Comparison of ENCODE assay signal across 17 cellular contexts in the genomic region with DNA sequence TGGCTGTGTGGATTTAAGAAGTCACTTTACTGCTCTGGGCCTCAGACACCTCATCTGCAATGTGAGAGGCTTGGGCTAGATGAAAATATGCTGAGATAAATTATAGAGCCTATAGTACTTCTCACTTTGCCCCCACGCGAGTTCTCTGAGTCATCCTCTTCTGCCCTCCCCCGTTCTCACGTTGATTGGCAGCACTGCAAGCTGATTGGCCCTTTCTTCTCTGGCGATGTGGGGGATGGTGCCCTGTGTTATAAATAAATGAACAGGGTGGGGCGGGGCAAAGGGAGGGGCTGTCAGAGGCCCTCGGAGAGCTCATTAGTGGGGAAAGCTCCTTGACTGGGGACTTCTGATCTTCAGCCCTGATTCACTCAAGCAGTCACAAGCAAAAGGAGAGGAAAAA.
DNase-seq lines count a peak whose midpoint lies in the region; ATAC-seq, FAIRE-seq and TF ChIP-seq lines count a peak whose summit lies in the region.
"Had no signal": no experiment of that assay in that cellular context is flagged by ENCODE, and none has a peak within 500 bp of the region (broad histone marks: within the 10 kb centered on the region; RNA-seq: fewer than 3 reads in every experiment).

No MANE protein-coding gene starts in this region.

- H2BK20ac ChIP-seq in H1 (ENCODE audit: low read length) = no peak overlapping the region

- no peak for FAIRE-seq in H1 (lab: Jason Lieb, UNC)
- FAIRE-seq: endometrium had no signal

- H3K4me1 ChIP-seq in H1 (replicated peaks in 1 of 4; ENCODE audit: control insufficient read depth in 3 of 4, insufficient read depth in 4 of 4, low read length in 3 of 4) = peaks cover 0 to 4% (median 0%) of the 10 kb centered on the region in 4 experiments; a peak in 4 of 7 replicates
- H3K4me1 ChIP-seq: testis had no signal

- H3K56ac ChIP-seq in H1 (replicated peaks; ENCODE audit: insufficient read length, low read depth, low read length) = no peak overlapping the region

- no peaks in the 10 kb centered on the region for H3K4me1 Mint-ChIP-seq in stimulated activated effector memory CD8-positive, alpha-beta T cell treated with anti-CD3 and anti-CD28 coated beads, Interleukin-12 subunit alpha, Interleukin-12 subunit beta, amount 100 ng/mL, for 72 hours
- no peaks in the 10 kb centered on the region for H3K4me1 Mint-ChIP-seq in activated T-helper 2 cell treated with anti-CD3 and anti-CD28 coated beads, Interferon-gamma antibody, Interleukin-2, Interleukin-4, amounts not matched to agents 10 μg/mL and 5 μg/mL and 100 μg/mL, durations not matched to agents 14 hours and 24 hours and 36 hours (ENCODE audit: low read depth)
- H3K4me1 Mint-ChIP-seq: activated CD8-positive, alpha-beta memory T cell treated with anti-CD3 and anti-CD28 coated beads, Interleukin-2, amount 10 ng/mL, durations not matched to agents 7 days and 5 days; central memory CD8-positive, alpha-beta T cell; IgD-negative memory B cell had no signal

- no peak for TF ChIP-seq POLR2A in H1 (IDR thresholded peaks at IDR 0.05; ENCODE audit: control extremely low read depth in 1 of 2, low read depth in 2 of 2, low read length in 2 of 2)

- peaks cover 0 to 4% of the 10 kb centered on the region in 2 experiments; a peak in 1 of 4 replicates for H3K9me3 ChIP-seq in H1 (ENCODE audit: insufficient read depth in 2 of 2, low read depth in 1 of 2, low read length in 1 of 2)
- H3K9me3 ChIP-seq: testis had no signal

- no peak overlapping the region for H4K91ac ChIP-seq in H1 (replicated peaks; ENCODE audit: insufficient read length, low read length)

- H2AK5ac ChIP-seq in H1 (ENCODE audit: low read depth, low read length) = no peak overlapping the region

- H3K79me2 ChIP-seq in H1 (ENCODE audit: control insufficient read depth in 1 of 2, insufficient read depth in 2 of 2, low read length in 2 of 2) = no peaks in the 10 kb centered on the region

- 0 out of 4 replicates have a peak overlapping the region, but pooled peaks of 1 of the 2 experiments have one; percentile 9 for H3K4me2 ChIP-seq in H1 (ENCODE audit: insufficient read depth in 1 of 2, low read depth in 2 of 2, low read length in 2 of 2)

- H2BK12ac ChIP-seq in H1 (ENCODE audit: low read depth, low read length) = no peak overlapping the region

- no peaks in the 10 kb centered on the region for H3K9me3 Mint-ChIP-seq in stimulated activated effector memory CD8-positive, alpha-beta T cell treated with anti-CD3 and anti-CD28 coated beads, Interleukin-12 subunit alpha, Interleukin-12 subunit beta, amount 100 ng/mL, for 72 hours
- no peaks in the 10 kb centered on the region for H3K9me3 Mint-ChIP-seq in activated T-helper 2 cell treated with anti-CD3 and anti-CD28 coated beads, Interferon-gamma antibody, Interleukin-2, Interleukin-4, amounts not matched to agents 10 μg/mL and 5 μg/mL and 100 μg/mL, durations not matched to agents 14 hours and 24 hours and 36 hours
- H3K9me3 Mint-ChIP-seq: central memory CD8-positive, alpha-beta T cell; IgD-negative memory B cell had no signal

- no peak overlapping the region for H4K8ac ChIP-seq in H1 (ENCODE audit: extremely low read depth, insufficient read depth, low read length)

- intact Hi-C loops in activated T-helper 2 cell treated with anti-CD3 and anti-CD28 coated beads, Interferon-gamma antibody, Interleukin-2, Interleukin-4, amounts not matched to agents 10 μg/mL and 5 μg/mL and 100 μg/mL, durations not matched to agents 14 hours and 24 hours and 36 hours (cut with micrococcal nuclease) = no loop called here
- intact Hi-C loops in left cardiac atrium (cut with DNase I) = no loop called here

- TF ChIP-seq EP300 in H1 (IDR thresholded peaks at IDR 0.05; ENCODE audit: borderline replicate concordance in 1 of 2, low read depth in 2 of 2, low read length in 2 of 2) = no peak

- H3K9ac ChIP-seq in H1 (replicated peaks in 1 of 4; ENCODE audit: extremely low read depth in 1 of 4, low read depth in 3 of 4, low read length in 3 of 4) = no peak overlapping the region

- H4K20me1 ChIP-seq in H1 (replicated peaks in 1 of 2; ENCODE audit: control insufficient read depth in 1 of 2, insufficient read depth in 2 of 2, low read length in 2 of 2) = peaks cover 0 to 3% of the 10 kb centered on the region in 2 experiments

- H3K36me3 ChIP-seq in H1 (ENCODE audit: control insufficient read depth in 2 of 4, insufficient read depth in 4 of 4, low read length in 3 of 4) = no peaks in the 10 kb centered on the region

- peak; percentile 13 for DNase-seq in stimulated activated CD4-positive, alpha-beta T cell treated with anti-CD3 and anti-CD28 coated beads, Interleukin-1b, Interleukin-23, amount 100 ng/mL, for 48 hours
- DNase-seq in stimulated activated CD4-positive, alpha-beta T cell treated with anti-CD3 and anti-CD28 coated beads, Interleukin-2, amount 100 ng/mL, for 48 hours = no peak
- DNase-seq in NCI-H69 (lab: John Stamatoyannopoulos, UW) = peak; percentile 71
- DNase-seq in H1 (ENCODE audit: low read depth in 1 of 2, low spot score in 2 of 2) = no peak
- no peak for DNase-seq in stimulated activated effector memory CD8-positive, alpha-beta T cell treated with anti-CD3 and anti-CD28 coated beads, Interleukin-12 subunit alpha, Interleukin-12 subunit beta, amount 100 ng/mL, for 72 hours (ENCODE audit: low spot score in 2 of 2)
- DNase-seq in activated T-helper 2 cell treated with anti-CD3 and anti-CD28 coated beads, Interferon-gamma antibody, Interleukin-2, Interleukin-4, amounts not matched to agents 10 μg/mL and 5 μg/mL and 100 μg/mL, durations not matched to agents 14 hours and 24 hours and 36 hours (ENCODE audit: low spot score) = no peak
- DNase-seq in left cardiac atrium = no peak
- DNase-seq: NCI-H1105, NCI-H446 treated with DMSO at 0.1 percent for 48 hours had no signal

- H3K4me3 Mint-ChIP-seq in stimulated activated effector memory CD8-positive, alpha-beta T cell treated with anti-CD3 and anti-CD28 coated beads, Interleukin-12 subunit alpha, Interleukin-12 subunit beta, amount 100 ng/mL, for 72 hours = no peak overlapping the region
- H3K4me3 Mint-ChIP-seq in activated T-helper 2 cell treated with anti-CD3 and anti-CD28 coated beads, Interferon-gamma antibody, Interleukin-2, Interleukin-4, amounts not matched to agents 10 μg/mL and 5 μg/mL and 100 μg/mL, durations not matched to agents 14 hours and 24 hours and 36 hours (ENCODE audit: low read depth) = no peak overlapping the region
- H3K4me3 Mint-ChIP-seq: activated CD8-positive, alpha-beta memory T cell treated with anti-CD3 and anti-CD28 coated beads, Interleukin-2, amount 10 ng/mL, durations not matched to agents 7 days and 5 days; central memory CD8-positive, alpha-beta T cell; IgD-negative memory B cell had no signal

- no peaks in the 10 kb centered on the region for H3K23me2 ChIP-seq in H1 (ENCODE audit: low read depth, low read length)

- no peak overlapping the region for H2BK5ac ChIP-seq in H1 (ENCODE audit: low read depth, low read length)

- no peak overlapping the region for H3K4me3 ChIP-seq in H1 (ENCODE audit: extremely low read depth in 1 of 4, insufficient read depth in 2 of 4, low read depth in 3 of 4, low read length in 4 of 4)
- H3K4me3 ChIP-seq: testis had no signal

- no peaks in the 10 kb centered on the region for H3K79me1 ChIP-seq in H1 (ENCODE audit: low read depth, low read length)

- H3K27ac Mint-ChIP-seq in stimulated activated effector memory CD8-positive, alpha-beta T cell treated with anti-CD3 and anti-CD28 coated beads, Interleukin-12 subunit alpha, Interleukin-12 subunit beta, amount 100 ng/mL, for 72 hours = no peak overlapping the region
- no peak overlapping the region for H3K27ac Mint-ChIP-seq in activated T-helper 2 cell treated with anti-CD3 and anti-CD28 coated beads, Interferon-gamma antibody, Interleukin-2, Interleukin-4, amounts not matched to agents 10 μg/mL and 5 μg/mL and 100 μg/mL, durations not matched to agents 14 hours and 24 hours and 36 hours
- H3K27ac Mint-ChIP-seq: activated CD8-positive, alpha-beta memory T cell treated with anti-CD3 and anti-CD28 coated beads, Interleukin-2, amount 10 ng/mL, durations not matched to agents 7 days and 5 days; IgD-negative memory B cell had no signal

- ATAC-seq in stimulated activated effector memory CD8-positive, alpha-beta T cell treated with anti-CD3 and anti-CD28 coated beads, Interleukin-12 subunit alpha, Interleukin-12 subunit beta, amount 100 ng/mL, for 72 hours = peak; percentile 11
- no peak for ATAC-seq in GM19023 (IDR thresholded peaks at IDR 0.05; ENCODE audit: unreplicated experiment)
- no peak for ATAC-seq in left cardiac atrium
- ATAC-seq: activated CD8-positive, alpha-beta memory T cell treated with anti-CD3 and anti-CD28 coated beads, Interleukin-2, amount 10 ng/mL, durations not matched to agents 7 days and 5 days; PC-3 had no signal

- H3K23ac ChIP-seq in H1 (ENCODE audit: insufficient read length) = no peak overlapping the region

- no peak for TF ChIP-seq RAD21 in H1 (IDR thresholded peaks at IDR 0.05 in 1 of 2, conservative IDR thresholded peaks at IDR 0.05 in 1 of 2; ENCODE audit: low read depth in 2 of 2, low read length in 2 of 2)

- no peak overlapping the region for H3K14ac ChIP-seq in H1 (ENCODE audit: insufficient read length)

- POLR2A ChIA-PET in H1 (lab: Charles Lee; ENCODE audit: partially characterized antibody) = interaction anchor here (1.5 kb wide), 1 partner anchor 85 kb away, joined by 4 read pairs; no protein-coding TSS in a partner anchor

- no peak overlapping the region for H2BK120ac ChIP-seq in H1 (replicated peaks; ENCODE audit: low read depth, low read length)

- H2AFZ ChIP-seq in H1 (ENCODE audit: low read length) = no peak overlapping the region

- no peak overlapping the region for H3K4ac ChIP-seq in H1 (replicated peaks; ENCODE audit: insufficient read length, low read depth, low read length)

- no peak overlapping the region for H4K5ac ChIP-seq in H1 (ENCODE audit: insufficient read length, low read depth, low read length)

- no peak overlapping the region for H2BK15ac ChIP-seq in H1 (ENCODE audit: low read length)

- H3K18ac ChIP-seq in H1 (ENCODE audit: extremely low read depth, low read length) = no peak overlapping the region

- no peaks in the 10 kb centered on the region for H3K27me3 Mint-ChIP-seq in activated T-helper 2 cell treated with anti-CD3 and anti-CD28 coated beads, Interferon-gamma antibody, Interleukin-2, Interleukin-4, amounts not matched to agents 10 μg/mL and 5 μg/mL and 100 μg/mL, durations not matched to agents 14 hours and 24 hours and 36 hours (ENCODE audit: low read depth)

- no peaks in the 10 kb centered on the region; a peak in 1 of 7 replicates for H3K27me3 ChIP-seq in H1 (replicated peaks in 1 of 4; ENCODE audit: control insufficient read depth in 3 of 4, extremely low read depth in 1 of 4, insufficient read depth in 3 of 4, low read length in 3 of 4)
- H3K27me3 ChIP-seq: testis had no signal

- CTCF ChIA-PET in H1 (lab: Charles Lee; ENCODE audit: partially characterized antibody) = interaction anchor here (0.5 to 4.8 kb wide), 7 partner anchors 14 to 910 kb away, joined by 4 to 21 read pairs (median 5); no protein-coding TSS in a partner anchor

- WGBS in H1 (ENCODE audit: extremely low coverage in 1 of 2, insufficient coverage in 1 of 2, insufficient read length in 1 of 2, insufficient replicate concordance in 2 of 2, low coverage in 1 of 2, low lambda C conversion rate in 2 of 2, missing lambda C conversion rate in 1 of 2), 2 experiments = 60% methylated on average over 7 of the region's 7 CpGs; no CpG with 5 or more reads in 1 of the 2 experiments

- no peak overlapping the region for H3K27ac ChIP-seq in H1 (ENCODE audit: low read depth, low read length)
- H3K27ac ChIP-seq: testis, VCaP had no signal

- H3K36me3 Mint-ChIP-seq in stimulated activated effector memory CD8-positive, alpha-beta T cell treated with anti-CD3 and anti-CD28 coated beads, Interleukin-12 subunit alpha, Interleukin-12 subunit beta, amount 100 ng/mL, for 72 hours = no peaks in the 10 kb centered on the region
- no peaks in the 10 kb centered on the region for H3K36me3 Mint-ChIP-seq in activated T-helper 2 cell treated with anti-CD3 and anti-CD28 coated beads, Interferon-gamma antibody, Interleukin-2, Interleukin-4, amounts not matched to agents 10 μg/mL and 5 μg/mL and 100 μg/mL, durations not matched to agents 14 hours and 24 hours and 36 hours (ENCODE audit: low read depth)
- H3K36me3 Mint-ChIP-seq: activated CD8-positive, alpha-beta memory T cell treated with anti-CD3 and anti-CD28 coated beads, Interleukin-2, amount 10 ng/mL, durations not matched to agents 7 days and 5 days; IgD-negative memory B cell had no signal

- TF ChIP-seq CTCF in H1 (IDR thresholded peaks at IDR 0.05; ENCODE audit: control extremely low read depth in 1 of 3, insufficient read depth in 1 of 3, low read depth in 1 of 3, low read length in 3 of 3) = no peak

Comparison
In these comparisons a context has a peak if more than half of its experiments do, and no peak if none do; other contexts are left out.
1. DNase-seq: peak in stimulated activated CD4-positive, alpha-beta T cell treated with anti-CD3 and anti-CD28 coated beads, Interleukin-1b, Interleukin-23, amount 100 ng/mL, for 48 hours (single experiment) and NCI-H69 (single experiment); none in stimulated activated CD4-positive, alpha-beta T cell treated with anti-CD3 and anti-CD28 coated beads, Interleukin-2, amount 100 ng/mL, for 48 hours (0 of 2), H1 (0 of 2), stimulated activated effector memory CD8-positive, alpha-beta T cell treated with anti-CD3 and anti-CD28 coated beads, Interleukin-12 subunit alpha, Interleukin-12 subunit beta, amount 100 ng/mL, for 72 hours (0 of 2), activated T-helper 2 cell treated with anti-CD3 and anti-CD28 coated beads, Interferon-gamma antibody, Interleukin-2, Interleukin-4, amounts not matched to agents 10 μg/mL and 5 μg/mL and 100 μg/mL, durations not matched to agents 14 hours and 24 hours and 36 hours (single experiment) and left cardiac atrium (single experiment).